In genomic region chr17:57955183-57955952, GRCh38 we compare ENCODE assay signal across 8 cellular contexts. TPM values are rescaled to one million over a fixed set of nuclear protein-coding genes. Genes with fewer than 3 reads are reported as not detected.
DNase-seq lines count a peak whose midpoint lies in the region; ATAC-seq, FAIRE-seq and TF ChIP-seq lines count a peak whose summit lies in the region.

Gene CUEDC1, minus strand, starts transcription at chr17:57955412. Its CDS starts 69,848 bp downstream, at chr17:57885564.

- FAIRE-seq in H1 (lab: Jason Lieb, UNC): no peak

- peaks cover 0 to 30% (median 18%) of the 10 kb centered on the region in 4 donors for H3K4me1 Mint-ChIP-seq in CD4-positive, CD25-positive, alpha-beta regulatory T cell

- H4K5ac ChIP-seq in H1 (ENCODE audit: insufficient read length, low read depth, low read length) (no peak within 1 kb of the TSS), mesendoderm (ENCODE audit: low read length) (no peak within 1 kb of the TSS)

- no peaks in the 10 kb centered on the region for H3K36me3 ChIP-seq in CD4-positive, CD25-positive, alpha-beta regulatory T cell (ENCODE audit: control insufficient read depth, insufficient read depth, low read length)
- no peaks in the 10 kb centered on the region for H3K36me3 ChIP-seq in H7 (replicated peaks; ENCODE audit: control insufficient read depth, insufficient read depth, low read length)
- H3K36me3 ChIP-seq in H1 (ENCODE audit: control insufficient read depth in 2 of 4, insufficient read depth in 4 of 4, low read length in 3 of 4): no peaks in the 10 kb centered on the region
- H3K36me3 ChIP-seq in mesendoderm (ENCODE audit: control insufficient read depth, insufficient read depth, low read length): no peaks in the 10 kb centered on the region

- no peaks in the 10 kb centered on the region for H4K20me1 ChIP-seq in H1 (replicated peaks in 1 of 2; ENCODE audit: control insufficient read depth in 1 of 2, insufficient read depth in 2 of 2, low read length in 2 of 2)

- H2AFZ ChIP-seq in H1 (ENCODE audit: low read length): no peak within 1 kb of the TSS

- H3K18ac ChIP-seq in H1 (ENCODE audit: extremely low read depth, low read length) (peak within 1 kb of the TSS; percentile 68), mesendoderm (ENCODE audit: low read length) (peak within 1 kb of the TSS; percentile 99)

- H2AK5ac ChIP-seq in H1 (ENCODE audit: low read depth, low read length): no peak within 1 kb of the TSS; the same call in 1 of the 2 replicates
- no peak within 1 kb of the TSS for H2AK5ac ChIP-seq in mesendoderm (ENCODE audit: low read length)

- H3K56ac ChIP-seq in H1 (replicated peaks; ENCODE audit: insufficient read length, low read depth, low read length): peak within 1 kb of the TSS; percentile 27
- H3K56ac ChIP-seq in mesendoderm (ENCODE audit: low read length): peak within 1 kb of the TSS; percentile 92

- H3K4ac ChIP-seq in H1 (replicated peaks; ENCODE audit: insufficient read length, low read depth, low read length) (peak within 1 kb of the TSS; percentile 58), mesendoderm (ENCODE audit: low read depth, low read length) (peak within 1 kb of the TSS; percentile 99)

- peak; percentile 68 to 80 for ATAC-seq in CD4-positive, CD25-positive, alpha-beta regulatory T cell (ENCODE audit: low read depth in 2 of 2)
- no peak for ATAC-seq in HG03520 (IDR thresholded peaks at IDR 0.05; ENCODE audit: unreplicated experiment)

- no peak within 1 kb of the TSS for H2BK20ac ChIP-seq in H1 (ENCODE audit: low read length)

- H3K9me3 Mint-ChIP-seq in CD4-positive, CD25-positive, alpha-beta regulatory T cell: peaks cover 0 to 4% (median 0%) of the 10 kb centered on the region in 7 donors

- H2BK12ac ChIP-seq in H1 (ENCODE audit: low read depth, low read length): peak within 1 kb of the TSS; percentile 90; the same call in 1 of the 2 replicates

- peaks cover 14% of the 10 kb centered on the region for H3K27me3 ChIP-seq in CD4-positive, CD25-positive, alpha-beta regulatory T cell (ENCODE audit: control insufficient read depth, insufficient read depth, low read length)
- H3K27me3 ChIP-seq in H7 (ENCODE audit: control insufficient read depth, insufficient read depth, low read length): peaks cover 9% of the 10 kb centered on the region; the same call in 1 of the 2 replicates
- H3K27me3 ChIP-seq in H1 (replicated peaks in 1 of 4; ENCODE audit: control insufficient read depth in 3 of 4, extremely low read depth in 1 of 4, insufficient read depth in 3 of 4, low read length in 3 of 4): peaks cover 0 to 30% (median 20%) of the 10 kb centered on the region in 4 experiments; a peak in 6 of 7 replicates
- no peaks in the 10 kb centered on the region for H3K27me3 ChIP-seq in mesendoderm (ENCODE audit: insufficient read depth, low read length, poor library complexity)

- H3K4me2 ChIP-seq in H1 (ENCODE audit: insufficient read depth in 1 of 2, low read depth in 2 of 2, low read length in 2 of 2): peak within 1 kb of the TSS; percentile 79 to 97
- peak within 1 kb of the TSS; percentile 91 for H3K4me2 ChIP-seq in mesendoderm (ENCODE audit: low read length)

- peak in 1 of 2 experiments; percentile 23; a peak in 2 of 4 replicates for TF ChIP-seq RAD21 in H1 (IDR thresholded peaks at IDR 0.05 in 1 of 2, conservative IDR thresholded peaks at IDR 0.05 in 1 of 2; ENCODE audit: low read depth in 2 of 2, low read length in 2 of 2)

- H3K79me2 ChIP-seq in H1 (ENCODE audit: control insufficient read depth in 1 of 2, insufficient read depth in 2 of 2, low read length in 2 of 2) (no peaks in the 10 kb centered on the region), mesendoderm (ENCODE audit: control insufficient read depth, insufficient read depth, low read length) (peaks cover 8% of the 10 kb centered on the region)

- H2BK120ac ChIP-seq in H1 (replicated peaks; ENCODE audit: low read depth, low read length): no peak within 1 kb of the TSS
- peak within 1 kb of the TSS; percentile 97 for H2BK120ac ChIP-seq in mesendoderm (ENCODE audit: low read depth, low read length)

- 2% methylated on average over 24 of the region's 79 CpGs; no CpG with 5 or more reads in 1 of the 2 experiments for WGBS in H1 (ENCODE audit: extremely low coverage in 1 of 2, insufficient coverage in 1 of 2, insufficient read length in 1 of 2, insufficient replicate concordance in 2 of 2, low coverage in 1 of 2, low lambda C conversion rate in 2 of 2, missing lambda C conversion rate in 1 of 2), 2 experiments
- WGBS in mesendoderm (ENCODE audit: extremely low coverage, insufficient coverage, low lambda C conversion rate): no CpG with 5 or more reads among the region's 79 CpGs

- H3K79me1 ChIP-seq in H1 (ENCODE audit: low read depth, low read length) (no peaks in the 10 kb centered on the region), mesendoderm (ENCODE audit: low read length) (peaks cover 6% of the 10 kb centered on the region)

- TF ChIP-seq EP300 in H1 (IDR thresholded peaks at IDR 0.05; ENCODE audit: borderline replicate concordance in 1 of 2, low read depth in 2 of 2, low read length in 2 of 2): no peak

- no peaks in the 10 kb centered on the region for H3K9me3 ChIP-seq in CD4-positive, CD25-positive, alpha-beta regulatory T cell (ENCODE audit: control insufficient read depth in 2 of 2, low read length in 2 of 2)
- H3K9me3 ChIP-seq in H1 (ENCODE audit: insufficient read depth in 2 of 2, low read depth in 1 of 2, low read length in 1 of 2): no peaks in the 10 kb centered on the region

- H4K8ac ChIP-seq in H1 (ENCODE audit: extremely low read depth, insufficient read depth, low read length) (peak within 1 kb of the TSS; percentile 64; the same call in 1 of the 2 replicates), mesendoderm (ENCODE audit: low read depth, low read length) (peak within 1 kb of the TSS; percentile 96)

- H2BK15ac ChIP-seq in H1 (ENCODE audit: low read length) (peak within 1 kb of the TSS; percentile 88; the same call in 1 of the 2 replicates), mesendoderm (replicated peaks; ENCODE audit: low read depth) (no peak within 1 kb of the TSS)

- DNase-seq in CD4-positive, CD25-positive, alpha-beta regulatory T cell: peak; percentile 37 to 51 (median 49)
- DNase-seq in H7 (peak; percentile 92), NCI-H460 (ENCODE audit: extremely low read depth, low read depth) (peak; percentile 61), H1 (ENCODE audit: low read depth in 1 of 2, low spot score in 2 of 2) (peak in 1 of 2 experiments; percentile 82), mesendoderm (peak; percentile 67)
- peak; percentile 81 for DNase-seq in activated CD8-positive, alpha-beta memory T cell treated with anti-CD3 and anti-CD28 coated beads for 24 hours
- DNase-seq in stimulated activated CD8-positive, alpha-beta memory T cell treated with anti-CD3 and anti-CD28 coated beads, Interleukin-12 subunit alpha, Interleukin-12 subunit beta, amount 100 ng/mL, for 4 hours (ENCODE audit: low read depth): peak; percentile 42

- CTCF ChIA-PET in H1 (lab: Charles Lee; ENCODE audit: partially characterized antibody): interaction anchor here (0.7 to 13.5 kb wide), 32 partner anchors 8 to 203 kb away, joined by 3 to 162 read pairs (median 6); no protein-coding TSS in a partner anchor

- H2BK5ac ChIP-seq in H1 (ENCODE audit: low read depth, low read length) (peak within 1 kb of the TSS; percentile 78; the same call in 1 of the 2 replicates), mesendoderm (ENCODE audit: low read length) (peak within 1 kb of the TSS; percentile 45)

- peaks cover 8% of the 10 kb centered on the region; the same call in 1 of the 2 replicates for H3K23me2 ChIP-seq in H1 (ENCODE audit: low read depth, low read length)

- peak; percentile 16 to 63 (median 37) for TF ChIP-seq CTCF in H1 (IDR thresholded peaks at IDR 0.05; ENCODE audit: control extremely low read depth in 1 of 3, insufficient read depth in 1 of 3, low read depth in 1 of 3, low read length in 3 of 3)

- H3K27ac Mint-ChIP-seq in CD4-positive, CD25-positive, alpha-beta regulatory T cell: peak within 1 kb of the TSS in 2 of 3 donors; percentile 23 to 67

- no peak within 1 kb of the TSS for H4K91ac ChIP-seq in H1 (replicated peaks; ENCODE audit: insufficient read length, low read length)

- H3K14ac ChIP-seq in H1 (ENCODE audit: insufficient read length): no peak within 1 kb of the TSS

- H3K23ac ChIP-seq in H1 (ENCODE audit: insufficient read length): no peak within 1 kb of the TSS
- no peak within 1 kb of the TSS for H3K23ac ChIP-seq in mesendoderm (ENCODE audit: low read length)

- H3K4me3 ChIP-seq in CD4-positive, CD25-positive, alpha-beta regulatory T cell (ENCODE audit: low read depth, low read length): peak within 1 kb of the TSS; percentile 44
- H3K4me3 ChIP-seq in H7 (ENCODE audit: insufficient read depth, low read depth, low read length): peak within 1 kb of the TSS; percentile 61
- H3K4me3 ChIP-seq in H1 (ENCODE audit: extremely low read depth in 1 of 4, insufficient read depth in 2 of 4, low read depth in 3 of 4, low read length in 4 of 4): peak within 1 kb of the TSS; percentile 32 to 86 (median 66)
- H3K4me3 ChIP-seq in mesendoderm (ENCODE audit: low read length): peak within 1 kb of the TSS; percentile 37

- H3K27ac ChIP-seq in CD4-positive, CD25-positive, alpha-beta regulatory T cell (ENCODE audit: insufficient read depth, low read length, poor library complexity, severe bottlenecking): no peak within 1 kb of the TSS
- H3K27ac ChIP-seq in H1 (ENCODE audit: low read depth, low read length) (no peak within 1 kb of the TSS), mesendoderm (ENCODE audit: low read depth, low read length) (peak within 1 kb of the TSS; percentile 94)

- no peak for TF ChIP-seq POLR2A in H1 (IDR thresholded peaks at IDR 0.05; ENCODE audit: control extremely low read depth in 1 of 2, low read depth in 2 of 2, low read length in 2 of 2)

- H3K36me3 Mint-ChIP-seq in CD4-positive, CD25-positive, alpha-beta regulatory T cell: no peaks in the 10 kb centered on the region

- POLR2A ChIA-PET in H1 (lab: Charles Lee; ENCODE audit: partially characterized antibody): interaction anchor here (0.7 to 3.6 kb wide), 19 partner anchors 14 to 98 kb away, joined by 3 to 18 read pairs (median 4); partner anchors contain the start of gene SRSF1

- H3K27me3 Mint-ChIP-seq in CD4-positive, CD25-positive, alpha-beta regulatory T cell: peaks cover 67% of the 10 kb centered on the region

- H3K9ac ChIP-seq in H1 (replicated peaks in 1 of 4; ENCODE audit: extremely low read depth in 1 of 4, low read depth in 3 of 4, low read length in 3 of 4) (peak within 1 kb of the TSS in 1 of 4 experiments; percentile 73; a peak in 2 of 7 replicates), mesendoderm (ENCODE audit: low read length) (peak within 1 kb of the TSS; percentile 72)

- peak within 1 kb of the TSS; percentile 72 to 83 (median 80) for H3K4me3 Mint-ChIP-seq in CD4-positive, CD25-positive, alpha-beta regulatory T cell

- H3K4me1 ChIP-seq in CD4-positive, CD25-positive, alpha-beta regulatory T cell (ENCODE audit: control insufficient read depth, insufficient read depth, low read length, poor library complexity, severe bottlenecking): peaks cover 25% of the 10 kb centered on the region
- peaks cover 12 to 23% (median 14%) of the 10 kb centered on the region in 4 experiments for H3K4me1 ChIP-seq in H1 (replicated peaks in 1 of 4; ENCODE audit: control insufficient read depth in 3 of 4, insufficient read depth in 4 of 4, low read length in 3 of 4)
- peaks cover 32% of the 10 kb centered on the region for H3K4me1 ChIP-seq in mesendoderm (ENCODE audit: control insufficient read depth, low read depth, low read length)

RNA-seq across cellular contexts. Expression of gene CUEDC1, which starts in this region (rescaled TPM):
- total RNA-seq in CD4-positive, CD25-positive, alpha-beta regulatory T cell: not detected
- polyA plus RNA-seq in CD4-positive, CD25-positive, alpha-beta regulatory T cell: not detected
- total RNA-seq in H7 (2014; rRNA removed; shearing (Covaris generic)): 8.1 and 13.9 TPM in 2 replicates
- total RNA-seq in NCI-H460 (2014; rRNA removed; shearing (Covaris generic)): 12.2 and 13.7 TPM in 2 replicates
- polyA plus RNA-seq in NCI-H460 (2014; cell fraction: nucleus; rRNA removed): 56.7 and 64.1 TPM in 2 replicates
- 7.8 and 10.7 TPM in 2 replicates for total RNA-seq in H1 (2021; fragmentation: NEBNext Ultra II Directional; extraction: Animal tissue kit (Norgen Biotek cat#: 25700))
- polyA plus RNA-seq in H1 (2011; rRNA removed): 4.0 and 6.7 TPM in 2 replicates
- 5.2 TPM for polyA plus RNA-seq in H1 (2011; cell fraction: cytosol; rRNA removed)
- polyA plus RNA-seq in H1 (2011; cell fraction: nucleus; rRNA removed): 12.0 TPM
- polyA plus RNA-seq in H1 (2012, experiment 1 of 2): 3.4 to 9.6 TPM (median 7.3 TPM) in 4 replicates
- polyA plus RNA-seq in H1 (2012, experiment 2 of 2): 4.9 TPM
- polyA plus RNA-seq in H1 (2013, experiment 1 of 2): 5.8 TPM
- 5.8 TPM for polyA plus RNA-seq in H1 (2013, experiment 2 of 2)
- polyA minus RNA-seq in H1 (2011; rRNA and poly(A)+ RNA removed): 4.1 and 5.1 TPM in 2 replicates
- polyA minus RNA-seq in H1 (2011; cell fraction: cytosol; rRNA and poly(A)+ RNA removed): 2.2 TPM
- 4.1 TPM for polyA minus RNA-seq in H1 (2011; cell fraction: nucleus; rRNA and poly(A)+ RNA removed)
- 7.0 TPM for polyA plus RNA-seq in mesendoderm (2013, experiment 1 of 2)
- 7.6 TPM for polyA plus RNA-seq in mesendoderm (2013, experiment 2 of 2)

Comparison
In these comparisons a context has a peak if more than half of its experiments do, and no peak if none do; other contexts are left out.
1. Peak in DNase-seq, ATAC-seq and H3K4me3 ChIP-seq in CD4-positive, CD25-positive, alpha-beta regulatory T cell; RNA of the gene not detected or under 1 TPM.